In the genomic region with DNA sequence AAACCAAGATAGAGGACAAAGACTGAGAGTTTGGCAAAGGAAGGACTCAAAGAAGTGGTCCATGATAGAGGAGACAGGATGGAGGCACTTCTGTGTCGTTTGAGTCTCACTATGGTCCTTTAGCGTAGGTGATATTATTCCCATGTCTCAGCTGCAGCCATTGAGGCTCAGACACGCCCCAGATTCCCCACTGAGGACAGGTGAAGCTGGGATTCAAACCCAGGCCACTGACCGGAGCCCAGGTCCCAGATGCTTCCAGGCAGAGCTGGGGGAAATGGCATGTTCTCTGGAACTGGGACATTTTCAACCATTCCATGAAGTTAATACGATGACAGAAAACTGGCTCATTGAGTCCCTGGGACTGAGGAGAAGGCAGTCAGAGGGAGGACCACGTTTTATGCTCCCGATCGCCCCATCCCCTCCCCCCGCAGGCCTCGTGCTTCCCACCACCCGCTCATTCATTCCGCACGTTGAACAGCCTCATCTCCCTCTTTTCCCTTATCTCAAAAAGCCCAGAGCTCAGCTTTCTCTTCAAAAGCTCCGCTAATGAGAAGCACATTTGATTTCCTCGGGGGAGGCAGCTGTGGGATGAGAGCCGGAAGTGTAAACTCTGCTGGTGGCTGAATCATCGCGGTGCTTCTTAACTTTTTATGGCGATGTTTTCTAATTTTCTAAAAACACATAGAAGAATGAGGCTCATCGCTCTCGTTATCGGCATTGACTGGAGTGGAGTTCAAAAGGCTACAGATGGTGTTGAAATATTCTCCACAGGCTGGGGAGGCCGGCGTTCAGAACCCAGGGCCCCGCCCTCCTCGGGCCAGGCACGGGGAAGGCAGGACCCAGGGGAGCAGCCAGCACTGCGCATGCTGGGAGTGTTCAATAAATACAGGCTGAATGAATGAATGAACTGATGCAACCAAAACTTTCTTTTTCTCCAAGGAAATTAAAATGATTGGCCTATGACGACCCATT, we compare ENCODE assay signal across 8 cellular contexts.
DNase-seq lines count a peak whose midpoint lies in the region; ATAC-seq and TF ChIP-seq lines count a peak whose summit lies in the region.

No MANE protein-coding gene starts in this region.

- no peak for TF ChIP-seq CTCF in brain microvascular endothelial cell (IDR thresholded peaks at IDR 0.05; ENCODE audit: low read depth, low read length, missing control alignments)

- H3K4me3 ChIP-seq in brain microvascular endothelial cell (ENCODE audit: low read depth, low read length) = peak overlapping the region; percentile 38

- no peaks in the 10 kb centered on the region for H3K36me3 ChIP-seq in brain microvascular endothelial cell (replicated peaks)

- in situ Hi-C loops in brain microvascular endothelial cell (cut with HindIII; ENCODE audit: low pct_ligation_motif_present, low sequenced_read_pairs) = no loop called here

- peak overlapping the region; percentile 86 for H3K27ac ChIP-seq in brain microvascular endothelial cell

- H3K27me3 ChIP-seq in brain microvascular endothelial cell (replicated peaks) = no peaks in the 10 kb centered on the region

- DNase-seq in NCI-H2029 (lab: John Stamatoyannopoulos, UW) (peak; percentile 2), NCI-H2029 treated with DMSO at 0.1 percent for 48 hours (lab: John Stamatoyannopoulos, UW) (no peak), HK-2 (ENCODE audit: unreplicated experiment) (peak; percentile 25), SK-N-DZ (ENCODE audit: low spot score) (peak; percentile 70), brain microvascular endothelial cell (peak; percentile 88), left lobe of liver (ENCODE audit: low spot score) (peak; percentile 85), activated gamma-delta T cell treated with Interleukin-2 at 50 U/mL for 16 hours (no peak)
- DNase-seq in stimulated activated CD4-positive, alpha-beta T cell treated with anti-CD3 and anti-CD28 coated beads, Interleukin-4, amount 100 ng/mL, for 24 hours = peak; percentile 26

- peak; percentile 94 for ATAC-seq in left lobe of liver

Comparison
In these comparisons a context has a peak if more than half of its experiments do, and no peak if none do; other contexts are left out.
1. DNase-seq: peak in NCI-H2029 (single experiment), HK-2 (single experiment), SK-N-DZ (single experiment), brain microvascular endothelial cell (single experiment), left lobe of liver (single experiment) and stimulated activated CD4-positive, alpha-beta T cell treated with anti-CD3 and anti-CD28 coated beads, Interleukin-4, amount 100 ng/mL, for 24 hours (single experiment); none in NCI-H2029 treated with DMSO at 0.1 percent for 48 hours (single experiment) and activated gamma-delta T cell treated with Interleukin-2 at 50 U/mL for 16 hours (single experiment).